In genomic region chr2:238578256-238578655, GRCh38 we compare ENCODE assay signal across 24 cellular contexts.
"Had no signal": no experiment of that assay in that cellular context is flagged by ENCODE, and none has a peak within 500 bp of the region (broad histone marks: within the 10 kb centered on the region; RNA-seq: fewer than 3 reads in every experiment).

No MANE protein-coding gene starts in this region.

- H3K27ac ChIP-seq: SJSA1, SK-N-MC had no signal

- H3K4me1 ChIP-seq: SJSA1 had no signal

- H3K4me3 ChIP-seq: MG63, SJSA1, SK-N-MC had no signal

- H3K9me3 ChIP-seq: MG63, SJSA1 had no signal

- DNase-seq: IMR-90, Karpas-422, KG1, MG63, NCI-H1092, NCI-H1105 treated with DMSO at 0.1 percent for 48 hours, NCI-H1417 treated with DMSO at 0.1 percent for 48 hours, NCI-H146, NCI-H1694 treated with DMSO at 0.1 percent for 48 hours, NCI-H1930, NCI-H2081, NCI-H2107, NCI-H226, NCI-H446, NCI-H510A, NCI-H524 treated with DMSO at 0.1 percent for 48 hours, NCI-H69, NCI-H774, Right ventricle myocardium superior, RPMI8226, SIG-M5 had no signal

- H3K36me3 ChIP-seq: MG63, SJSA1 had no signal

- H3K27me3 ChIP-seq: MG63 had no signal

- ATAC-seq: HepG2 had no signal
